In the genomic region with DNA sequence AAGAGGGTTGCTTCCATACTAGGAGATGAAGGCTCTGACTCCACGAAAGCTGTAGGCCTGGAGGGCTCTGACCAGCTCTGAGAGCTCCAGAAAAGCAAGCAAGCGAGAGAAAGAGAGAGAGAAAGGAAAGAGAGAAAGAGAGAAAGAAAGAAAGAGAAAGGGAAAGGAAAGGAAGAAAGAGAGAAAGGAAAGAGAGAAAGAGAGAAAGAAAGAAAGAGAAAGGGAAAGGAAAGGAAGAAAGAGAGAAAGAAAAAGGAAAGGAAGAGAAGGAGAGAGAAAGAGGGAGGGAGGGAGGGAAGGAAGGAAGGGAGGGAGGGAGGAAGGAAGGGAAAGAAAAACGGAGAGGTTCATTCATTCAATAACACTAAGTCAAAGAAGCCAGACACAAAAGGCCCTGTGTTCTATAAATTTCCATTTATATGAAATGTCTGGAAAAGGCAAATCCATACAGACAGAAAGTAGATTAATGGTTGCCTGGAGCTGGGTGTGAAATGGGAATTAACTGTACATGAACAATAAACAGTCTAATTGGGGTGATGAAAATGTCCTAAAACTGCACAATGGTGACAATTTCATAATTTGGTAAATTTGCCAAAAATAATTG, we compare ENCODE assay signal across 25 cellular contexts. TPM values are rescaled to one million over a fixed set of nuclear protein-coding genes. Genes with fewer than 3 reads are reported as not detected.
DNase-seq lines count a peak whose midpoint lies in the region; ATAC-seq and TF ChIP-seq lines count a peak whose summit lies in the region.
"Had no signal": no experiment of that assay in that cellular context is flagged by ENCODE, and none has a peak within 500 bp of the region (broad histone marks: within the 10 kb centered on the region; RNA-seq: fewer than 3 reads in every experiment).

No MANE protein-coding gene starts in this region.

- TF ChIP-seq CTCF in CD4-positive, alpha-beta T cell (IDR thresholded peaks at IDR 0.05) = no peak
- TF ChIP-seq CTCF in OCI-LY1 (IDR thresholded peaks at IDR 0.05; ENCODE audit: low read length) = no peak
- TF ChIP-seq CTCF in endothelial cell (IDR thresholded peaks at IDR 0.05; ENCODE audit: unreplicated experiment) = no peak

- DNase-seq in CD4-positive, alpha-beta T cell = no peak
- DNase-seq in endothelial cell (ENCODE audit: low spot score) (no peak), medulla oblongata (ENCODE audit: extremely low spot score) (no peak), HUDEP-2 (lab: John Stamatoyannopoulos, UW; ENCODE audit: unreplicated experiment in 76 of 76) (no peak)
- no peak for DNase-seq in activated effector memory CD4-positive, alpha-beta T cell treated with Interleukin-2 at 50 U/mL for 16 hours
- DNase-seq: activated CD4-positive, alpha-beta T cell treated with anti-CD3 and anti-CD28 coated beads for 4 hours; activated T-cell treated with anti-CD3 and anti-CD28 coated beads for 4 hours; Calu3; effector memory CD4-positive, alpha-beta T cell; GDM1; hypothalamus; left lung; NCI-H446 treated with DMSO at 0.1 percent for 48 hours had no signal

- no peaks in the 10 kb centered on the region for H3F3A ChIP-seq in OCI-LY1 (ENCODE audit: insufficient read depth, low read length)

- no peaks in the 10 kb centered on the region for H3K27me3 ChIP-seq in CD4-positive, alpha-beta T cell (ENCODE audit: control insufficient read depth, insufficient read depth, low read length)
- H3K27me3 ChIP-seq in OCI-LY1 (ENCODE audit: insufficient read depth, low read length) (no peaks in the 10 kb centered on the region), neuron (ENCODE audit: insufficient read depth, low read length) (no peaks in the 10 kb centered on the region)
- H3K27me3 ChIP-seq: left lung, vagina had no signal

- no peaks in the 10 kb centered on the region for H3K9me2 ChIP-seq in OCI-LY1 (ENCODE audit: low read depth, low read length)

- H3K4me3 ChIP-seq in OCI-LY1 (ENCODE audit: low read depth, low read length, poor library complexity, severe bottlenecking) (no peak overlapping the region), neuron (ENCODE audit: low read length) (peak overlapping the region; percentile 95)
- H3K4me3 ChIP-seq: left lung, SK-N-MC, vagina had no signal

- H3K4me1 ChIP-seq in OCI-LY1 (ENCODE audit: insufficient read depth, low read length, severe bottlenecking) (peaks cover 42% of the 10 kb centered on the region), neuron (ENCODE audit: insufficient read depth, low read length) (peaks cover 10% of the 10 kb centered on the region)

- CTCF ChIA-PET in CD4-positive, alpha-beta T cell (lab: Charles Lee) = interaction anchor here (0.6 to 4.6 kb wide), 4 partner anchors 16 to 83 kb away, joined by 3 to 49 read pairs (median 4); no protein-coding TSS in a partner anchor

- intact Hi-C loops in CD4-positive, alpha-beta T cell (cut with DNase I, micrococcal nuclease) = loop anchor here (2.0 to 10.0 kb wide), 8 partner anchors 37 to 865 kb away; a partner anchor contains a TSS

- no peaks in the 10 kb centered on the region for H3K27me3 Mint-ChIP-seq in CD4-positive, alpha-beta T cell
- peaks cover 6% of the 10 kb centered on the region for H3K27me3 Mint-ChIP-seq in endothelial cell (ENCODE audit: unreplicated experiment)

- H3K4me2 ChIP-seq in OCI-LY1 (ENCODE audit: low read length) = peak overlapping the region; percentile 40; the same call in 1 of the 2 replicates

- H3K79me2 ChIP-seq in OCI-LY1 (ENCODE audit: insufficient read depth, low read length) = peaks cover 18% of the 10 kb centered on the region; the same call in 1 of the 2 replicates

- H2AFZ ChIP-seq in OCI-LY1 (ENCODE audit: low read length) (no peak overlapping the region), neuron (ENCODE audit: low read depth, low read length) (peak overlapping the region; percentile 9)

- no peak overlapping the region for H3K9ac ChIP-seq in OCI-LY1 (ENCODE audit: low read length)

- no peaks in the 10 kb centered on the region for H3K9me3 Mint-ChIP-seq in CD4-positive, alpha-beta T cell
- no peaks in the 10 kb centered on the region for H3K9me3 Mint-ChIP-seq in endothelial cell (ENCODE audit: unreplicated experiment)
- H3K9me3 Mint-ChIP-seq: activated naive CD4-positive, alpha-beta T cell treated with anti-CD3 and anti-CD28 coated beads, Interleukin-2, amount 50 U/mL, for 72 hours had no signal

- H3K36me3 Mint-ChIP-seq in CD4-positive, alpha-beta T cell (ENCODE audit: low read depth) = peaks cover 30% of the 10 kb centered on the region
- H3K36me3 Mint-ChIP-seq in endothelial cell (ENCODE audit: low read depth, unreplicated experiment) = no peaks in the 10 kb centered on the region

- H3K27ac ChIP-seq in CD4-positive, alpha-beta T cell (ENCODE audit: low read depth, low read length) = no peak overlapping the region
- H3K27ac ChIP-seq in OCI-LY1 (ENCODE audit: low read depth, low read length, poor library complexity, severe bottlenecking) = no peak overlapping the region
- H3K27ac ChIP-seq: left lung, SK-N-MC had no signal

- peak overlapping the region; percentile 34 for H3K4me3 Mint-ChIP-seq in CD4-positive, alpha-beta T cell
- peak overlapping the region; percentile 82 for H3K4me3 Mint-ChIP-seq in endothelial cell (ENCODE audit: unreplicated experiment)

- no peaks in the 10 kb centered on the region for H3K36me3 ChIP-seq in OCI-LY1 (ENCODE audit: insufficient read depth, low read length)
- no peaks in the 10 kb centered on the region for H3K36me3 ChIP-seq in neuron (ENCODE audit: insufficient read depth, low read length)
- H3K36me3 ChIP-seq: left lung, vagina had no signal

- no peaks in the 10 kb centered on the region for H3K9me3 ChIP-seq in CD4-positive, alpha-beta T cell (ENCODE audit: control insufficient read depth, low read length)
- no peaks in the 10 kb centered on the region for H3K9me3 ChIP-seq in OCI-LY1 (ENCODE audit: low read length)
- no peaks in the 10 kb centered on the region for H3K9me3 ChIP-seq in neuron (ENCODE audit: low read length)
- H3K9me3 ChIP-seq: left lung, vagina had no signal

- peaks cover 22% of the 10 kb centered on the region for H3K4me1 Mint-ChIP-seq in CD4-positive, alpha-beta T cell (ENCODE audit: low read depth)
- peaks cover 29% of the 10 kb centered on the region for H3K4me1 Mint-ChIP-seq in endothelial cell (ENCODE audit: unreplicated experiment)

- no peak for ATAC-seq in CD4-positive, alpha-beta T cell (ENCODE audit: poor library complexity)
- no peak for ATAC-seq in GM18511 (IDR thresholded peaks at IDR 0.05; ENCODE audit: unreplicated experiment)
- ATAC-seq: activated naive CD4-positive, alpha-beta T cell treated with anti-CD3 and anti-CD28 coated beads, Interleukin-2, amount 50 U/mL, for 72 hours; left lung had no signal

- no peaks in the 10 kb centered on the region for H4K20me1 ChIP-seq in OCI-LY1 (ENCODE audit: insufficient read depth, low read length)

- POLR2A ChIA-PET in CD4-positive, alpha-beta T cell (lab: Charles Lee) = interaction anchor here (0.9 to 9.0 kb wide), 5 partner anchors 14 to 120 kb away, joined by 3 to 592 read pairs (median 8); no protein-coding TSS in a partner anchor

- no peak overlapping the region for H3K27ac Mint-ChIP-seq in CD4-positive, alpha-beta T cell
- H3K27ac Mint-ChIP-seq in endothelial cell (ENCODE audit: unreplicated experiment) = peak overlapping the region; percentile 53
- H3K27ac Mint-ChIP-seq: activated naive CD4-positive, alpha-beta T cell treated with anti-CD3 and anti-CD28 coated beads, Interleukin-2, amount 50 U/mL, for 72 hours had no signal

RNA-seq across cellular contexts. Expression of a gene that starts 1.8 kb away (rescaled TPM):
- total RNA-seq in CD4-positive, alpha-beta T cell = 100 to 1,000 TPM; 211 to 229 TPM
- 69.3 TPM for total RNA-seq in endothelial cell (ENCODE audit: unreplicated experiment)

RNA-seq across cellular contexts. Expression of a gene that starts 4.2 kb away (rescaled TPM):
- not detected for total RNA-seq in CD4-positive, alpha-beta T cell
- total RNA-seq in endothelial cell (ENCODE audit: unreplicated experiment) = not detected
- total RNA-seq: activated naive CD4-positive, alpha-beta T cell treated with anti-CD3 and anti-CD28 coated beads, Interleukin-2, amount 50 U/mL, for 72 hours; Calu3; H4; HT-29; left lung; M059J; myocyte; OCI-LY7; renal cortical epithelial cell; vagina had no signal
